In genomic region chr9:26603637-26604036, GRCh38 we compare ENCODE assay signal across 1 cellular context.
TF ChIP-seq lines count a peak whose summit lies in the region.

No MANE protein-coding gene starts in this region.

TF ChIP-seq in GM23338, 12 proteins besides CTCF, POLR2A, EP300 and RAD21 (continued from another document):
- TF ChIP-seq REST (IDR thresholded peaks at IDR 0.05; ENCODE audit: unreplicated experiment): no peak
- TF ChIP-seq, protein P1, sequence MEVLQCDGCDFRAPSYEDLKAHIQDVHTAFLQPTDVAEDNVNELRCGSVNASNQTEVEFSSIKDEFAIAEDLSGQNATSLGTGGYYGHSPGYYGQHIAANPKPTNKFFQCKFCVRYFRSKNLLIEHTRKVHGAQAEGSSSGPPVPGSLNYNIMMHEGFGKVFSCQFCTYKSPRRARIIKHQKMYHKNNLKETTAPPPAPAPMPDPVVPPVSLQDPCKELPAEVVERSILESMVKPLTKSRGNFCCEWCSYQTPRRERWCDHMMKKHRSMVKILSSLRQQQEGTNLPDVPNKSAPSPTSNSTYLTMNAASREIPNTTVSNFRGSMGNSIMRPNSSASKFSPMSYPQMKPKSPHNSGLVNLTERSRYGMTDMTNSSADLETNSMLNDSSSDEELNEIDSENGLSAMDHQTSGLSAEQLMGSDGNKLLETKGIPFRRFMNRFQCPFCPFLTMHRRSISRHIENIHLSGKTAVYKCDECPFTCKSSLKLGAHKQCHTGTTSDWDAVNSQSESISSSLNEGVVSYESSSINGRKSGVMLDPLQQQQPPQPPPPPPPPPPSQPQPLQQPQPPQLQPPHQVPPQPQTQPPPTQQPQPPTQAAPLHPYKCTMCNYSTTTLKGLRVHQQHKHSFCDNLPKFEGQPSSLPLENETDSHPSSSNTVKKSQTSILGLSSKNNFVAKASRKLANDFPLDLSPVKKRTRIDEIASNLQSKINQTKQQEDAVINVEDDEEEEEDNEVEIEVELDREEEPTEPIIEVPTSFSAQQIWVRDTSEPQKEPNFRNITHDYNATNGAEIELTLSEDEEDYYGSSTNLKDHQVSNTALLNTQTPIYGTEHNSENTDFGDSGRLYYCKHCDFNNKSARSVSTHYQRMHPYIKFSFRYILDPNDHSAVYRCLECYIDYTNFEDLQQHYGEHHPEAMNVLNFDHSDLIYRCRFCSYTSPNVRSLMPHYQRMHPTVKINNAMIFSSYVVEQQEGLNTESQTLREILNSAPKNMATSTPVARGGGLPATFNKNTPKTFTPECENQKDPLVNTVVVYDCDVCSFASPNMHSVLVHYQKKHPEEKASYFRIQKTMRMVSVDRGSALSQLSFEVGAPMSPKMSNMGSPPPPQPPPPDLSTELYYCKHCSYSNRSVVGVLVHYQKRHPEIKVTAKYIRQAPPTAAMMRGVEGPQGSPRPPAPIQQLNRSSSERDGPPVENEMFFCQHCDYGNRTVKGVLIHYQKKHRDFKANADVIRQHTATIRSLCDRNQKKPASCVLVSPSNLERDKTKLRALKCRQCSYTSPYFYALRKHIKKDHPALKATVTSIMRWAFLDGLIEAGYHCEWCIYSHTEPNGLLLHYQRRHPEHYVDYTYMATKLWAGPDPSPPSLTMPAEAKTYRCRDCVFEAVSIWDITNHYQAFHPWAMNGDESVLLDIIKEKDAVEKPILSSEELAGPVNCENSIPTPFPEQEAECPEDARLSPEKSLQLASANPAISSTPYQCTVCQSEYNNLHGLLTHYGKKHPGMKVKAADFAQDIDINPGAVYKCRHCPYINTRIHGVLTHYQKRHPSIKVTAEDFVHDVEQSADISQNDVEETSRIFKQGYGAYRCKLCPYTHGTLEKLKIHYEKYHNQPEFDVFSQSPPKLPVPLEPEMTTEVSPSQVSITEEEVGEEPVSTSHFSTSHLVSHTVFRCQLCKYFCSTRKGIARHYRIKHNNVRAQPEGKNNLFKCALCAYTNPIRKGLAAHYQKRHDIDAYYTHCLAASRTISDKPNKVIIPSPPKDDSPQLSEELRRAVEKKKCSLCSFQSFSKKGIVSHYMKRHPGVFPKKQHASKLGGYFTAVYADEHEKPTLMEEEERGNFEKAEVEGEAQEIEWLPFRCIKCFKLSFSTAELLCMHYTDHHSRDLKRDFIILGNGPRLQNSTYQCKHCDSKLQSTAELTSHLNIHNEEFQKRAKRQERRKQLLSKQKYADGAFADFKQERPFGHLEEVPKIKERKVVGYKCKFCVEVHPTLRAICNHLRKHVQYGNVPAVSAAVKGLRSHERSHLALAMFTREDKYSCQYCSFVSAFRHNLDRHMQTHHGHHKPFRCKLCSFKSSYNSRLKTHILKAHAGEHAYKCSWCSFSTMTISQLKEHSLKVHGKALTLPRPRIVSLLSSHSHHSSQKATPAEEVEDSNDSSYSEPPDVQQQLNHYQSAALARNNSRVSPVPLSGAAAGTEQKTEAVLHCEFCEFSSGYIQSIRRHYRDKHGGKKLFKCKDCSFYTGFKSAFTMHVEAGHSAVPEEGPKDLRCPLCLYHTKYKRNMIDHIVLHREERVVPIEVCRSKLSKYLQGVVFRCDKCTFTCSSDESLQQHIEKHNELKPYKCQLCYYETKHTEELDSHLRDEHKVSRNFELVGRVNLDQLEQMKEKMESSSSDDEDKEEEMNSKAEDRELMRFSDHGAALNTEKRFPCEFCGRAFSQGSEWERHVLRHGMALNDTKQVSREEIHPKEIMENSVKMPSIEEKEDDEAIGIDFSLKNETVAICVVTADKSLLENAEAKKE (CRISPR knock-in tag; IDR thresholded peaks at IDR 0.05): no peak
- no peak for TF ChIP-seq POLR2AphosphoS5 (IDR thresholded peaks at IDR 0.05; ENCODE audit: low read depth)
- TF ChIP-seq STAT1 (IDR thresholded peaks at IDR 0.05; ENCODE audit: unreplicated experiment): no peak
- TF ChIP-seq JUNB (IDR thresholded peaks at IDR 0.05; ENCODE audit: unreplicated experiment): no peak
- TF ChIP-seq EZH2phosphoT487 (IDR thresholded peaks at IDR 0.05; ENCODE audit: unreplicated experiment): no peak
- no peak for TF ChIP-seq ZNF331 (CRISPR knock-in tag; IDR thresholded peaks at IDR 0.05; ENCODE audit: low read depth)
- no peak for TF ChIP-seq EZH2 (IDR thresholded peaks at IDR 0.05; ENCODE audit: low read depth, unreplicated experiment)
- TF ChIP-seq CREB1 (CRISPR knock-in tag; IDR thresholded peaks at IDR 0.05; ENCODE audit: low read depth): no peak
- no peak for TF ChIP-seq NANOG (IDR thresholded peaks at IDR 0.05; ENCODE audit: borderline replicate concordance)
